In genomic region chr16:84699712-84700517, GRCh38 we compare ENCODE assay signal across 8 cellular contexts. TPM values are rescaled to one million over a fixed set of nuclear protein-coding genes. Genes with fewer than 3 reads are reported as not detected.
DNase-seq lines count a peak whose midpoint lies in the region; ATAC-seq and TF ChIP-seq lines count a peak whose summit lies in the region.

USP10 (plus strand) TSS chr16:84700000; CDS start chr16:84700091, 91 bp downstream.

- H3K9ac ChIP-seq in duodenal mucosa (ENCODE audit: low read depth in 1 of 2, low read length in 2 of 2), result peak within 1 kb of the TSS; percentile 79 to 90

- H3K4me3 ChIP-seq in duodenal mucosa (ENCODE audit: low read depth in 1 of 2, low read length in 2 of 2) (peak within 1 kb of the TSS; percentile 85 to 94), lower leg skin (ENCODE audit: low read depth, poor library complexity, severe bottlenecking) (peak within 1 kb of the TSS; percentile 96)

- 1% methylated on average over 29 of the region's 106 CpGs; no CpG with 5 or more reads in 1 of the 2 donors for WGBS in lower leg skin, 2 donors

- DNase-seq in AML-193 (lab: John Stamatoyannopoulos, UW), result peak; percentile 51 to 60
- peak; percentile 8 for DNase-seq in NCI-H526 treated with DMSO at 0.1 percent for 48 hours (lab: John Stamatoyannopoulos, UW)
- DNase-seq in activated CD4-positive, alpha-beta T cell treated with anti-CD3 and anti-CD28 coated beads, Interleukin-2, amount 50 U/mL, for 4 hours, result peak; percentile 71 to 78
- peak; percentile 42 to 93 for DNase-seq in lower leg skin (ENCODE audit: low spot score in 2 of 2)
- DNase-seq in stimulated activated CD4-positive, alpha-beta T cell treated with anti-CD3 and anti-CD28 coated beads, Interleukin-4, amount 100 ng/mL, for 4 hours, result peak; percentile 81

- peaks cover 27 to 35% of the 10 kb centered on the region in 2 donors for H3K4me1 ChIP-seq in duodenal mucosa (ENCODE audit: control insufficient read depth in 1 of 2, insufficient read depth in 2 of 2, low read length in 2 of 2)

- no peak for TF ChIP-seq POLR2A in lower leg skin (IDR thresholded peaks at IDR 0.05)

- TF ChIP-seq CTCF in lower leg skin (IDR thresholded peaks at IDR 0.05), result no peak

- H3K9me3 ChIP-seq in duodenal mucosa (ENCODE audit: control insufficient read depth in 1 of 2, low read length in 2 of 2), result no peaks in the 10 kb centered on the region

- H3K36me3 ChIP-seq in duodenal mucosa (ENCODE audit: control insufficient read depth in 1 of 2, insufficient read depth in 2 of 2, low read length in 2 of 2), result no peaks in the 10 kb centered on the region

- no peaks in the 10 kb centered on the region for H3K27me3 ChIP-seq in duodenal mucosa (ENCODE audit: control insufficient read depth in 1 of 2, insufficient read depth in 2 of 2, low read length in 2 of 2)

- H3K27ac ChIP-seq in duodenal mucosa (ENCODE audit: low read depth, low read length), result peak within 1 kb of the TSS; percentile 30

- ATAC-seq in GM19025 (IDR thresholded peaks at IDR 0.05; ENCODE audit: low read depth, unreplicated experiment), result peak; percentile 67
- ATAC-seq in HG03280 (IDR thresholded peaks at IDR 0.05; ENCODE audit: unreplicated experiment), result peak; percentile 83

- intact Hi-C loops in lower leg skin (cut with DNase I; ENCODE audit: low total_unique reads), result no loop called here

RNA-seq across cellular contexts. Expression of gene USP10, which starts in this region (rescaled TPM):
- total RNA-seq in lower leg skin, result 10 to 100 TPM; 54.3 to 69.0 (median 60.7) TPM

Comparison
In these comparisons a context has a peak if more than half of its experiments do, and no peak if none do; other contexts are left out.
1. Peak in every context shown above with its lines: DNase-seq, ATAC-seq, H3K4me3 ChIP-seq and H3K27ac ChIP-seq.
2. DNase-seq: peak in every context shown above with its lines; median percentile 81 in stimulated activated CD4-positive, alpha-beta T cell treated with anti-CD3 and anti-CD28 coated beads, Interleukin-4, amount 100 ng/mL, for 4 hours; 74 in activated CD4-positive, alpha-beta T cell treated with anti-CD3 and anti-CD28 coated beads, Interleukin-2, amount 50 U/mL, for 4 hours; 68 in lower leg skin; 56 in AML-193; 8 in NCI-H526 treated with DMSO at 0.1 percent for 48 hours.